24 cellular contexts compared by ENCODE assay signal in the genomic region with DNA sequence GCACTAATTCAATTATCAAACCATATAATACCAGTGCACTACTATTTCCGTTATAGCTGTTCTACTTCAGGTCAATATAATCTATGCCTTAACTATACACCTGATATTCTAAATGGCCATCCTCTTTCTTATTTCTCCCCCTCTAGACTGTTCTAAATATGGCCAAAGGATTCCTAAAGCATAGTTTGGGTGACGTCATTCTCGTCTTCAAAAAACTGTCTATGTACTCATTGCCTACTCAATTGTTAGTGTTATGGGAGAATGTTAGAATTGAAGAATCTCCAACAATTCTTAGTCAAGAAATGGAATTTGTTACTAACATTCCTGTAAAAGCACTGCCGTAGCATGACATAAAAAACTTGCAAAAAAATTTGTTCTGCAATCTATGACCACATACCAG.
DNase-seq lines count a peak whose midpoint lies in the region; ATAC-seq, FAIRE-seq and TF ChIP-seq lines count a peak whose summit lies in the region.
"Had no signal": no experiment of that assay in that cellular context is flagged by ENCODE, and none has a peak within 500 bp of the region (broad histone marks: within the 10 kb centered on the region; RNA-seq: fewer than 3 reads in every experiment).

No MANE protein-coding gene starts in this region.

- no peak for FAIRE-seq in HepG2 (lab: Jason Lieb, UNC)
- FAIRE-seq in endothelial cell of umbilical vein (lab: Jason Lieb, UNC): peak; percentile 12
- FAIRE-seq: GM12878, GM12892, GM18507 had no signal

- H3K36me3 ChIP-seq in HepG2 (replicated peaks in 1 of 2; ENCODE audit: control insufficient read depth in 1 of 2, insufficient read depth in 2 of 2, low read length in 2 of 2) (no peaks in the 10 kb centered on the region), right lobe of liver (no peaks in the 10 kb centered on the region), HEK293 (ENCODE audit: control insufficient read depth in 2 of 2, insufficient read depth in 1 of 2, low read length in 2 of 2) (no peaks in the 10 kb centered on the region), endothelial cell of umbilical vein (ENCODE audit: control insufficient read depth in 2 of 2, extremely low read depth in 1 of 2, insufficient read depth in 2 of 2, low read length in 2 of 2) (no peaks in the 10 kb centered on the region)
- H3K36me3 ChIP-seq: BE2C, BLaER1 had no signal

- TF ChIP-seq EP300 in HepG2 (IDR thresholded peaks at IDR 0.05; ENCODE audit: low read depth in 2 of 2, low read length in 2 of 2): no peak
- TF ChIP-seq EP300 in HepG2 (CRISPR knock-in tag; IDR thresholded peaks at IDR 0.05; ENCODE audit: borderline replicate concordance): no peak

- no peak for TF ChIP-seq RAD21 in HepG2 (CRISPR knock-in tag; IDR thresholded peaks at IDR 0.05)

- dilution Hi-C loops in endothelial cell of umbilical vein (cut with MboI; ENCODE audit: extremely low pct_ligation_motif_present, low sequenced_read_pairs): no loop called here

- H3K4me3 ChIP-seq in HepG2 (replicated peaks in 1 of 3; ENCODE audit: insufficient read depth in 1 of 3, low read depth in 2 of 3, low read length in 3 of 3) (no peak overlapping the region), right lobe of liver (no peak overlapping the region), HEK293 (ENCODE audit: low read depth, low read length) (no peak overlapping the region), endothelial cell of umbilical vein (replicated peaks in 1 of 3; ENCODE audit: insufficient read depth in 1 of 3, low read depth in 1 of 3, low read length in 3 of 3) (no peak overlapping the region)
- H3K4me3 ChIP-seq: A549, BLaER1, GM12878 had no signal

- no peak overlapping the region for H3K27ac ChIP-seq in HepG2 (ENCODE audit: extremely low read length, insufficient read depth, low read length)
- H3K27ac ChIP-seq in right lobe of liver: no peak overlapping the region
- no peak overlapping the region for H3K27ac ChIP-seq in HEK293 (ENCODE audit: extremely low read depth, low read depth, low read length)
- H3K27ac ChIP-seq in endothelial cell of umbilical vein (ENCODE audit: insufficient read depth, low read depth, low read length): no peak overlapping the region
- H3K27ac ChIP-seq: 22Rv1, A549, BLaER1 had no signal

- DNase-seq in HepG2 (ENCODE audit: low spot score) (no peak), right lobe of liver (no peak), endothelial cell of umbilical vein (ENCODE audit: low read depth, low spot score) (no peak), HuH-7.5 (ENCODE audit: low spot score) (no peak)
- DNase-seq: BE2C; C1 segment of cervical spinal cord; CD4-positive, alpha-beta memory T cell; CD4-positive, CD25-positive, alpha-beta regulatory T cell; CD8-positive, alpha-beta memory T cell; COR-L47; DMS 273 treated with DMSO at 0.1 percent for 48 hours; DMS153; DMS79; DND-41; EL; GDM1 had no signal

- TF ChIP-seq CTCF in HepG2 (CRISPR knock-in tag; IDR thresholded peaks at IDR 0.05): no peak
- no peak for TF ChIP-seq CTCF in right lobe of liver (IDR thresholded peaks at IDR 0.05)
- TF ChIP-seq CTCF in HEK293 (tag by site-specific recombination; IDR thresholded peaks at IDR 0.05): no peak
- TF ChIP-seq CTCF in endothelial cell of umbilical vein (IDR thresholded peaks at IDR 0.05; ENCODE audit: extremely low read depth in 1 of 2, insufficient read depth in 1 of 2, low read depth in 1 of 2, low read length in 2 of 2): no peak

- H3K9me1 ChIP-seq in endothelial cell of umbilical vein (replicated peaks; ENCODE audit: control insufficient read depth, extremely low read depth, insufficient read depth, low read length): no peaks in the 10 kb centered on the region

- H4K20me1 ChIP-seq in HepG2 (ENCODE audit: insufficient read depth, low read length): no peaks in the 10 kb centered on the region
- no peaks in the 10 kb centered on the region for H4K20me1 ChIP-seq in endothelial cell of umbilical vein (replicated peaks; ENCODE audit: control insufficient read depth, extremely low read depth, insufficient read depth, low read length)
- H4K20me1 ChIP-seq: BLaER1 had no signal

- H3K79me2 ChIP-seq in HepG2 (ENCODE audit: insufficient read depth, low read length) (no peaks in the 10 kb centered on the region), endothelial cell of umbilical vein (ENCODE audit: control insufficient read depth, insufficient read depth, low read length) (no peaks in the 10 kb centered on the region)

- no peak overlapping the region for H3K4me2 ChIP-seq in HepG2 (ENCODE audit: low read depth, low read length)
- no peak overlapping the region for H3K4me2 ChIP-seq in endothelial cell of umbilical vein (ENCODE audit: insufficient read depth, low read length)
- H3K4me2 ChIP-seq: A549, BLaER1 had no signal

- 33% methylated on average over 4 of the region's 4 CpGs for WGBS in HepG2 (ENCODE audit: low lambda C conversion rate)
- 91% methylated on average over 4 of the region's 4 CpGs for WGBS in right lobe of liver (ENCODE audit: insufficient coverage, low coverage, low lambda C conversion rate, missing lambda C conversion rate)

- H3K9ac ChIP-seq in HepG2 (ENCODE audit: insufficient read depth, low read depth, low read length): no peak overlapping the region
- no peak overlapping the region for H3K9ac ChIP-seq in endothelial cell of umbilical vein (replicated peaks; ENCODE audit: extremely low read depth, insufficient read depth, low read length)
- H3K9ac ChIP-seq: BLaER1 had no signal

- H3K9me3 ChIP-seq in HepG2 (ENCODE audit: low read length) (no peaks in the 10 kb centered on the region), right lobe of liver (no peaks in the 10 kb centered on the region), HEK293 (ENCODE audit: control insufficient read depth, insufficient read depth, low read depth, low read length) (no peaks in the 10 kb centered on the region), endothelial cell of umbilical vein (replicated peaks; ENCODE audit: control insufficient read depth, insufficient read depth, low read length) (no peaks in the 10 kb centered on the region)
- H3K9me3 ChIP-seq: BE2C, BLaER1 had no signal

- H3K4me1 ChIP-seq in HepG2 (ENCODE audit: insufficient read depth, low read length) (no peaks in the 10 kb centered on the region), right lobe of liver (no peaks in the 10 kb centered on the region), HEK293 (ENCODE audit: control insufficient read depth, insufficient read depth, low read length) (no peaks in the 10 kb centered on the region), endothelial cell of umbilical vein (ENCODE audit: control insufficient read depth, extremely low read depth, insufficient read depth, low read length) (no peaks in the 10 kb centered on the region)
- H3K4me1 ChIP-seq: A549, BE2C, BLaER1 had no signal

- TF ChIP-seq POLR2A in HepG2 (IDR thresholded peaks at IDR 0.05; ENCODE audit: insufficient read depth in 1 of 2, low read depth in 2 of 2, low read length in 2 of 2): no peak
- TF ChIP-seq POLR2A in right lobe of liver (IDR thresholded peaks at IDR 0.05): no peak
- TF ChIP-seq POLR2A in endothelial cell of umbilical vein (IDR thresholded peaks at IDR 0.05; ENCODE audit: low read depth, low read length): no peak

- no peaks in the 10 kb centered on the region for H3K27me3 ChIP-seq in HepG2 (ENCODE audit: control insufficient read depth in 1 of 2, insufficient read depth in 2 of 2, low read length in 2 of 2)
- no peaks in the 10 kb centered on the region for H3K27me3 ChIP-seq in right lobe of liver
- H3K27me3 ChIP-seq in endothelial cell of umbilical vein (ENCODE audit: control insufficient read depth in 2 of 2, insufficient read depth in 2 of 2, low read length in 2 of 2): no peaks in the 10 kb centered on the region
- H3K27me3 ChIP-seq: BE2C, BLaER1 had no signal

- POLR2A ChIA-PET in HepG2 (lab: Yijun Ruan, JAX) (no interaction called here), HEK293 (lab: Yijun Ruan, JAX) (no interaction called here), endothelial cell of umbilical vein (lab: Charles Lee) (no interaction called here)

- ATAC-seq in HepG2: no peak
- ATAC-seq in right lobe of liver: no peak
- no peak for ATAC-seq in GM19324 (IDR thresholded peaks at IDR 0.05; ENCODE audit: low FRiP score, unreplicated experiment)
- ATAC-seq: A549, GM12878 had no signal

- CTCF ChIA-PET in HepG2 (lab: Yijun Ruan, JAX; ENCODE audit: low intra/inter-chr PET ratio, low total read pairs) (no interaction called here), HEK293 (lab: Yijun Ruan, JAX) (no interaction called here), endothelial cell of umbilical vein (lab: Charles Lee) (no interaction called here)

- intact Hi-C loops in HepG2 (cut with micrococcal nuclease; ENCODE audit: unreplicated experiment) (no loop called here), right lobe of liver (cut with DNase I) (no loop called here), endothelial cell of umbilical vein (cut with micrococcal nuclease) (no loop called here)

- H2AFZ ChIP-seq in HepG2 (ENCODE audit: low read length) (no peak overlapping the region), endothelial cell of umbilical vein (ENCODE audit: low read depth, low read length) (no peak overlapping the region)

- in situ Hi-C loops in HepG2 (cut with HindIII; ENCODE audit: extremely low pct_ligation_motif_present, low pct_unique_long_range_greater_than_20kb): no loop called here

- no TSS peak for BruUV-seq in HepG2 (replicated peaks; lab: Mats Ljungman, UMichigan)
- BruUV-seq in endothelial cell of umbilical vein (replicated peaks; lab: Mats Ljungman, UMichigan): no TSS peak

TF ChIP-seq in HepG2, 621 proteins besides CTCF, POLR2A, EP300 and RAD21:
- peak; percentile 94 for TF ChIP-seq CREB1 (IDR thresholded peaks at IDR 0.05)
- TF ChIP-seq CREB1 (CRISPR knock-in tag; IDR thresholded peaks at IDR 0.05): no peak
- TF ChIP-seq ATF7 (IDR thresholded peaks at IDR 0.05): peak; percentile 98
- no peak for TF ChIP-seq ATF7 (CRISPR knock-in tag; IDR thresholded peaks at IDR 0.05)
- no peak for TF ChIP-seq MAZ (IDR thresholded peaks at IDR 0.05; ENCODE audit: borderline replicate concordance, low read depth, low read length)
- TF ChIP-seq MAZ (CRISPR knock-in tag; IDR thresholded peaks at IDR 0.05; ENCODE audit: low read depth): no peak
TF ChIP-seq in HepG2: peak in this region for 2.

TF ChIP-seq in endothelial cell of umbilical vein, 7 proteins besides CTCF, POLR2A, EP300 and RAD21:
- no peak for TF ChIP-seq MYC (IDR thresholded peaks at IDR 0.05; ENCODE audit: low read depth, low read length)
- no peak for TF ChIP-seq GATA2 (IDR thresholded peaks at IDR 0.05; ENCODE audit: insufficient read depth, insufficient read length, low read depth, low read length)
- no peak for TF ChIP-seq JUN (IDR thresholded peaks at IDR 0.05; ENCODE audit: borderline replicate concordance, insufficient read depth, insufficient read length, low read depth)
- no peak for TF ChIP-seq FOS (IDR thresholded peaks at IDR 0.05; ENCODE audit: borderline replicate concordance, insufficient read depth, low read length)
